In genomic region chr6:40524797-40525584, GRCh38 we compare ENCODE assay signal across 1 cellular context.
TF ChIP-seq lines count a peak whose summit lies in the region.

No MANE protein-coding gene starts in this region.

TF ChIP-seq in GM23338, 12 proteins besides CTCF, POLR2A, EP300 and RAD21 (continued from another document):
- TF ChIP-seq REST (IDR thresholded peaks at IDR 0.05; ENCODE audit: unreplicated experiment): no peak
- no peak for TF ChIP-seq ZNF462 (CRISPR knock-in tag; IDR thresholded peaks at IDR 0.05)
- no peak for TF ChIP-seq EZH2 (IDR thresholded peaks at IDR 0.05; ENCODE audit: low read depth, unreplicated experiment)
- TF ChIP-seq ZNF331 (CRISPR knock-in tag; IDR thresholded peaks at IDR 0.05; ENCODE audit: low read depth): no peak
- TF ChIP-seq CREB1 (CRISPR knock-in tag; IDR thresholded peaks at IDR 0.05; ENCODE audit: low read depth): no peak
- no peak for TF ChIP-seq JUNB (IDR thresholded peaks at IDR 0.05; ENCODE audit: unreplicated experiment)
- no peak for TF ChIP-seq POLR2AphosphoS5 (IDR thresholded peaks at IDR 0.05; ENCODE audit: low read depth)
- no peak for TF ChIP-seq EZH2phosphoT487 (IDR thresholded peaks at IDR 0.05; ENCODE audit: unreplicated experiment)
- TF ChIP-seq ETS1 (IDR thresholded peaks at IDR 0.05): no peak
